6 cellular contexts compared by ENCODE assay signal in the genomic region with DNA sequence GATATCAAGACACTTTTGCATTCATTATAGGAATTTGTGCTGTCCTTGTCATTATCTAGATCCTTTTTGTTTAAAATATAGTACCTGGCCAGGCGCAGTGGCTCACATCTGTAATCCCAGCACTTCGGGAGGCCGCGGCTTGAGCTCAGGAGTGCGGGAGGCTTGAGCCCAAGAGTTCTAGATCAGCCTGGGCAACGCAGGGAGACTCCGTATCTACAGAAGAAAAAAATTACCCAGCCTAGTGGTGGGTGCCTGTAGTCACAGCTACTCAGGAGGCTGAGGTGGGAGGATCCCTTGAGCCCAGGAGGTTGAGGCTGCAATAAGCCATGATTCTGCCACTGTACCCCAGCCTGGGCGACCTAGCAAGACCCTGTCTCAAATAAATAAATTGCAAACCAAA.
DNase-seq lines count a peak whose midpoint lies in the region; ATAC-seq and TF ChIP-seq lines count a peak whose summit lies in the region.

No MANE protein-coding gene starts in this region.

- ATAC-seq in HG03095 (IDR thresholded peaks at IDR 0.05; ENCODE audit: unreplicated experiment) (no peak), HG02973 (IDR thresholded peaks at IDR 0.05; ENCODE audit: unreplicated experiment) (no peak)

- peaks cover 6% of the 10 kb centered on the region for H3K36me3 Mint-ChIP-seq in dendritic cell treated with granulocyte-macrophage colony-stimulating factor and Interleukin-4, amounts not matched to agents 40 ng/mL and 50 ng/mL, for 4 days (ENCODE audit: low read depth)

- peak; percentile 34 for DNase-seq in stimulated activated CD4-positive, alpha-beta T cell treated with anti-CD3 and anti-CD28 coated beads, Interleukin-15, amount 100 ng/mL, for 24 hours
- no peak for DNase-seq in stimulated activated CD4-positive, alpha-beta T cell treated with anti-CD3 and anti-CD28 coated beads, Interleukin-12 subunit alpha, Interleukin-12 subunit beta, amount 100 ng/mL, for 4 hours
- no peak for DNase-seq in retinal pigment epithelial cell (ENCODE audit: low read depth)

- H3K27me3 Mint-ChIP-seq in dendritic cell treated with granulocyte-macrophage colony-stimulating factor and Interleukin-4, amounts not matched to agents 40 ng/mL and 50 ng/mL, for 4 days: peaks cover 2% of the 10 kb centered on the region

- peak overlapping the region; percentile 78 for H3K27ac Mint-ChIP-seq in dendritic cell treated with granulocyte-macrophage colony-stimulating factor and Interleukin-4, amounts not matched to agents 40 ng/mL and 50 ng/mL, for 4 days

- H3K4me3 ChIP-seq in retinal pigment epithelial cell (ENCODE audit: low read length): peak overlapping the region; percentile 89

- no peaks in the 10 kb centered on the region for H3K9me3 Mint-ChIP-seq in dendritic cell treated with granulocyte-macrophage colony-stimulating factor and Interleukin-4, amounts not matched to agents 40 ng/mL and 50 ng/mL, for 4 days

- peaks cover 19% of the 10 kb centered on the region for H3K4me1 Mint-ChIP-seq in dendritic cell treated with granulocyte-macrophage colony-stimulating factor and Interleukin-4, amounts not matched to agents 40 ng/mL and 50 ng/mL, for 4 days (ENCODE audit: low read depth)

- peak overlapping the region; percentile 97 for H3K4me3 Mint-ChIP-seq in dendritic cell treated with granulocyte-macrophage colony-stimulating factor and Interleukin-4, amounts not matched to agents 40 ng/mL and 50 ng/mL, for 4 days

- TF ChIP-seq CTCF in retinal pigment epithelial cell (conservative IDR thresholded peaks at IDR 0.05; ENCODE audit: low read depth, low read length): no peak

- intact Hi-C loops in dendritic cell treated with granulocyte-macrophage colony-stimulating factor and Interleukin-4, amounts not matched to agents 40 ng/mL and 50 ng/mL, for 4 days (cut with micrococcal nuclease): no loop called here
